In genomic region chr1:111247125-111247838, GRCh38 we compare ENCODE assay signal across 1 cellular context.
A peak's percentile ranks its signal among the peaks of the same experiment; 100 is the strongest.
TF ChIP-seq lines count a peak whose summit lies in the region.

No MANE protein-coding gene starts in this region.

TF ChIP-seq in HepG2, 621 proteins besides CTCF, POLR2A, EP300 and RAD21 (continued from another document and continues in another):
- TF ChIP-seq ZNF609 (CRISPR knock-in tag; IDR thresholded peaks at IDR 0.05; ENCODE audit: borderline replicate concordance) (peak; percentile 38; the same call in 1 of the 2 replicates), RXRB (CRISPR knock-in tag; IDR thresholded peaks at IDR 0.05; ENCODE audit: borderline replicate concordance) (peak; percentile 95), ZNF547 (CRISPR knock-in tag; IDR thresholded peaks at IDR 0.05) (no peak), ZBTB20 (CRISPR knock-in tag; IDR thresholded peaks at IDR 0.05; ENCODE audit: borderline replicate concordance, low read depth) (no peak; the same call in 1 of the 2 replicates), ZNF75D (CRISPR knock-in tag; IDR thresholded peaks at IDR 0.05; ENCODE audit: borderline replicate concordance) (no peak), ZNF354B (CRISPR knock-in tag; IDR thresholded peaks at IDR 0.05) (no peak), ERF (CRISPR knock-in tag; IDR thresholded peaks at IDR 0.05) (peak; percentile 17; the same call in 1 of the 2 replicates), MEF2D (CRISPR knock-in tag; IDR thresholded peaks at IDR 0.05) (peak; percentile 69; the same call in 1 of the 2 replicates), MIER2 (CRISPR knock-in tag; IDR thresholded peaks at IDR 0.05) (no peak), GABPA (IDR thresholded peaks at IDR 0.05; ENCODE audit: low read depth, low read length) (no peak), GABPA (CRISPR knock-in tag; IDR thresholded peaks at IDR 0.05; ENCODE audit: low read depth) (no peak), ZMYM4 (CRISPR knock-in tag; IDR thresholded peaks at IDR 0.05) (peak; percentile 48), RARA (CRISPR knock-in tag; IDR thresholded peaks at IDR 0.05) (peak; percentile 91), ZNF777 (CRISPR knock-in tag; IDR thresholded peaks at IDR 0.05) (no peak), ZNF761 (CRISPR knock-in tag; conservative IDR thresholded peaks at IDR 0.05) (no peak), SP140L (CRISPR knock-in tag; IDR thresholded peaks at IDR 0.05; ENCODE audit: borderline replicate concordance) (no peak), TFE3 (CRISPR knock-in tag; IDR thresholded peaks at IDR 0.05) (0 out of 2 replicates have a peak, but pooled peaks have one; percentile 26), DDIT3 (CRISPR knock-in tag; IDR thresholded peaks at IDR 0.05) (no peak), ZNF749 (CRISPR knock-in tag; IDR thresholded peaks at IDR 0.05; ENCODE audit: borderline replicate concordance) (no peak), NR2F2 (IDR thresholded peaks at IDR 0.05; ENCODE audit: borderline replicate concordance, low read depth) (peak; percentile 43; the same call in 1 of the 2 replicates), NR2F6 (IDR thresholded peaks at IDR 0.05) (peak; percentile 59; the same call in 1 of the 2 replicates), NR2F6 (CRISPR knock-in tag; IDR thresholded peaks at IDR 0.05) (peak; percentile 81; the same call in 1 of the 2 replicates), NCOA2 (CRISPR knock-in tag; IDR thresholded peaks at IDR 0.05) (peak; percentile 52; the same call in 1 of the 2 replicates), KDM3A (CRISPR knock-in tag; IDR thresholded peaks at IDR 0.05; ENCODE audit: low read depth) (no peak), SOX5 (CRISPR knock-in tag; IDR thresholded peaks at IDR 0.05; ENCODE audit: borderline replicate concordance) (peak; percentile 82), MIER3 (CRISPR knock-in tag; IDR thresholded peaks at IDR 0.05; ENCODE audit: borderline replicate concordance) (no peak), ZNF792 (CRISPR knock-in tag; IDR thresholded peaks at IDR 0.05) (no peak), SALL1 (CRISPR knock-in tag; IDR thresholded peaks at IDR 0.05) (peak; percentile 70), GFI1 (CRISPR knock-in tag; IDR thresholded peaks at IDR 0.05; ENCODE audit: borderline replicate concordance) (no peak), SOX13 (IDR thresholded peaks at IDR 0.05) (no peak), SOX13 (CRISPR knock-in tag; conservative IDR thresholded peaks at IDR 0.05 in 1 of 2, IDR thresholded peaks at IDR 0.05 in 1 of 2) (peak in 1 of 2 experiments; percentile 73; a peak in 2 of 4 replicates), DMAP1 (CRISPR knock-in tag; IDR thresholded peaks at IDR 0.05) (no peak), TBX2 (CRISPR knock-in tag; IDR thresholded peaks at IDR 0.05; ENCODE audit: borderline replicate concordance) (peak; percentile 37; the same call in 1 of the 2 replicates), HOMEZ (CRISPR knock-in tag; IDR thresholded peaks at IDR 0.05; ENCODE audit: low read depth) (peak; percentile 58; the same call in 1 of the 2 replicates), ZSCAN20 (CRISPR knock-in tag; IDR thresholded peaks at IDR 0.05; ENCODE audit: borderline replicate concordance) (no peak), ZNF337 (CRISPR knock-in tag; IDR thresholded peaks at IDR 0.05; ENCODE audit: borderline replicate concordance, low read depth) (no peak)
- TF ChIP-seq, protein P1, sequence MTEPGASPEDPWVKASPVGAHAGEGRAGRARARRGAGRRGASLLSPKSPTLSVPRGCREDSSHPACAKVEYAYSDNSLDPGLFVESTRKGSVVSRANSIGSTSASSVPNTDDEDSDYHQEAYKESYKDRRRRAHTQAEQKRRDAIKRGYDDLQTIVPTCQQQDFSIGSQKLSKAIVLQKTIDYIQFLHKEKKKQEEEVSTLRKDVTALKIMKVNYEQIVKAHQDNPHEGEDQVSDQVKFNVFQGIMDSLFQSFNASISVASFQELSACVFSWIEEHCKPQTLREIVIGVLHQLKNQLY (CRISPR knock-in tag; IDR thresholded peaks at IDR 0.05): no peak
- TF ChIP-seq, protein P2, sequence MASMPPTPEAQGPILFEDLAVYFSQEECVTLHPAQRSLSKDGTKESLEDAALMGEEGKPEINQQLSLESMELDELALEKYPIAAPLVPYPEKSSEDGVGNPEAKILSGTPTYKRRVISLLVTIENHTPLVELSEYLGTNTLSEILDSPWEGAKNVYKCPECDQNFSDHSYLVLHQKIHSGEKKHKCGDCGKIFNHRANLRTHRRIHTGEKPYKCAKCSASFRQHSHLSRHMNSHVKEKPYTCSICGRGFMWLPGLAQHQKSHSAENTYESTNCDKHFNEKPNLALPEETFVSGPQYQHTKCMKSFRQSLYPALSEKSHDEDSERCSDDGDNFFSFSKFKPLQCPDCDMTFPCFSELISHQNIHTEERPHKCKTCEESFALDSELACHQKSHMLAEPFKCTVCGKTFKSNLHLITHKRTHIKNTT (CRISPR knock-in tag; IDR thresholded peaks at IDR 0.05): no peak
- TF ChIP-seq, protein P3, sequence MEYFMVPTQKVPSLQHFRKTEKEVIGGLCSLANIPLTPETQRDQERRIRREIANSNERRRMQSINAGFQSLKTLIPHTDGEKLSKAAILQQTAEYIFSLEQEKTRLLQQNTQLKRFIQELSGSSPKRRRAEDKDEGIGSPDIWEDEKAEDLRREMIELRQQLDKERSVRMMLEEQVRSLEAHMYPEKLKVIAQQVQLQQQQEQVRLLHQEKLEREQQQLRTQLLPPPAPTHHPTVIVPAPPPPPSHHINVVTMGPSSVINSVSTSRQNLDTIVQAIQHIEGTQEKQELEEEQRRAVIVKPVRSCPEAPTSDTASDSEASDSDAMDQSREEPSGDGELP (IDR thresholded peaks at IDR 0.05; ENCODE audit: borderline replicate concordance, low read depth): peak; percentile 62; the same call in 1 of the 2 replicates
- TF ChIP-seq, protein P4, sequence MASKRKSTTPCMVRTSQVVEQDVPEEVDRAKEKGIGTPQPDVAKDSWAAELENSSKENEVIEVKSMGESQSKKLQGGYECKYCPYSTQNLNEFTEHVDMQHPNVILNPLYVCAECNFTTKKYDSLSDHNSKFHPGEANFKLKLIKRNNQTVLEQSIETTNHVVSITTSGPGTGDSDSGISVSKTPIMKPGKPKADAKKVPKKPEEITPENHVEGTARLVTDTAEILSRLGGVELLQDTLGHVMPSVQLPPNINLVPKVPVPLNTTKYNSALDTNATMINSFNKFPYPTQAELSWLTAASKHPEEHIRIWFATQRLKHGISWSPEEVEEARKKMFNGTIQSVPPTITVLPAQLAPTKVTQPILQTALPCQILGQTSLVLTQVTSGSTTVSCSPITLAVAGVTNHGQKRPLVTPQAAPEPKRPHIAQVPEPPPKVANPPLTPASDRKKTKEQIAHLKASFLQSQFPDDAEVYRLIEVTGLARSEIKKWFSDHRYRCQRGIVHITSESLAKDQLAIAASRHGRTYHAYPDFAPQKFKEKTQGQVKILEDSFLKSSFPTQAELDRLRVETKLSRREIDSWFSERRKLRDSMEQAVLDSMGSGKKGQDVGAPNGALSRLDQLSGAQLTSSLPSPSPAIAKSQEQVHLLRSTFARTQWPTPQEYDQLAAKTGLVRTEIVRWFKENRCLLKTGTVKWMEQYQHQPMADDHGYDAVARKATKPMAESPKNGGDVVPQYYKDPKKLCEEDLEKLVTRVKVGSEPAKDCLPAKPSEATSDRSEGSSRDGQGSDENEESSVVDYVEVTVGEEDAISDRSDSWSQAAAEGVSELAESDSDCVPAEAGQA (IDR thresholded peaks at IDR 0.05; ENCODE audit: low read depth): no peak
- TF ChIP-seq, protein P4 (CRISPR knock-in tag; IDR thresholded peaks at IDR 0.05; ENCODE audit: borderline replicate concordance): no peak
- TF ChIP-seq, protein P5, sequence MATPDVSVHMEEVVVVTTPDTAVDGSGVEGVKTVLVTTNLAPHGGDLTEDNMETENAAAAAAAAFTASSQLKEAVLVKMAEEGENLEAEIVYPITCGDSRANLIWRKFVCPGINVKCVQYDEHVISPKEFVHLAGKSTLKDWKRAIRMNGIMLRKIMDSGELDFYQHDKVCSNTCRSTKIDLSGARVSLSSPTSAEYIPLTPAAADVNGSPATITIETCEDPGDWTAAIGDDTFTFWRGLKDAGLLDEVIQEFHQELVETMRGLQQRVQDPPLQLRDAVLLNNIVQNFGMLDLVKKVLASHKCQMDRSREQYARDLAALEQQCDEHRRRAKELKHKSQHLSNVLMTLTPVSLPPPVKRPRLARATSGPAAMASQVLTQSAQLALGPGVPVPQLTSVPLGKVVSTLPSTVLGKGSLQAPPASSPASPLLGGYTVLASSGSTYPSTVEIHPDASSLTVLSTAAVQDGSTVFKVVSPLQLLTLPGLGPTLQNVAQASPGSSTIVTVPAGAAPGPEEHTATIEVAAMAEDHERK (CRISPR knock-in tag; IDR thresholded peaks at IDR 0.05; ENCODE audit: low read depth): no peak
- TF ChIP-seq, protein P6, sequence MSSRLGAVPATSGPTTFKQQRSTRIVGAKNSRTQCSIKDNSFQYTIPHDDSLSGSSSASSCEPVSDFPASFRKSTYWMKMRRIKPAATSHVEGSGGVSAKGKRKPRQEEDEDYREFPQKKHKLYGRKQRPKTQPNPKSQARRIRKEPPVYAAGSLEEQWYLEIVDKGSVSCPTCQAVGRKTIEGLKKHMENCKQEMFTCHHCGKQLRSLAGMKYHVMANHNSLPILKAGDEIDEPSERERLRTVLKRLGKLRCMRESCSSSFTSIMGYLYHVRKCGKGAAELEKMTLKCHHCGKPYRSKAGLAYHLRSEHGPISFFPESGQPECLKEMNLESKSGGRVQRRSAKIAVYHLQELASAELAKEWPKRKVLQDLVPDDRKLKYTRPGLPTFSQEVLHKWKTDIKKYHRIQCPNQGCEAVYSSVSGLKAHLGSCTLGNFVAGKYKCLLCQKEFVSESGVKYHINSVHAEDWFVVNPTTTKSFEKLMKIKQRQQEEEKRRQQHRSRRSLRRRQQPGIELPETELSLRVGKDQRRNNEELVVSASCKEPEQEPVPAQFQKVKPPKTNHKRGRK (CRISPR knock-in tag; IDR thresholded peaks at IDR 0.05): no peak
